ENCODE assay signal across 10 cellular contexts in genomic region chr13:106796280-106797047, GRCh38.
A peak's percentile ranks its signal among the peaks of the same experiment; 100 is the strongest.
DNase-seq lines count a peak whose midpoint lies in the region; ATAC-seq, FAIRE-seq and TF ChIP-seq lines count a peak whose summit lies in the region.
"Had no signal": no experiment of that assay in that cellular context is flagged by ENCODE, and none has a peak within 500 bp of the region (broad histone marks: within the 10 kb centered on the region; RNA-seq: fewer than 3 reads in every experiment).

No MANE protein-coding gene starts in this region.

- 32 to 39% methylated on average over 16 of the region's 16 CpGs for WGBS in lower leg skin, 2 donors

- intact Hi-C loops in lower leg skin (cut with DNase I; ENCODE audit: low total_unique reads) = no loop called here

- TF ChIP-seq CTCF in GM12865 (IDR thresholded peaks at IDR 0.05; ENCODE audit: insufficient read depth, low read depth, low read length, missing control alignments) (no peak), D721Med (IDR thresholded peaks at IDR 0.05; ENCODE audit: insufficient read depth, missing control alignments) (no peak), lower leg skin (IDR thresholded peaks at IDR 0.05) (no peak)

- H3K4me3 ChIP-seq in GM12865 (ENCODE audit: low read depth, low read length) (peak overlapping the region; percentile 5), lower leg skin (ENCODE audit: low read depth, poor library complexity, severe bottlenecking) (no peak overlapping the region)

- DNase-seq in GM12865 (ENCODE audit: low read depth) (no peak), naive B cell (peak; percentile 5), D721Med (ENCODE audit: insufficient read length, low spot score) (no peak), lower leg skin (ENCODE audit: low spot score in 2 of 2) (no peak)
- DNase-seq in activated naive CD8-positive, alpha-beta T cell treated with anti-CD3 and anti-CD28 coated beads for 36 hours = no peak
- DNase-seq: activated CD8-positive, alpha-beta memory T cell treated with anti-CD3 and anti-CD28 coated beads, Interleukin-2, amount 50 U/mL, for 48 hours had no signal

- TF ChIP-seq POLR2A in lower leg skin (IDR thresholded peaks at IDR 0.05) = no peak

- ATAC-seq in HG02852 (IDR thresholded peaks at IDR 0.05; ENCODE audit: unreplicated experiment) (peak; percentile 59), naive B cell (ENCODE audit: low read depth in 2 of 2) (peak in 1 of 2 donors; percentile 64), GM21717 (IDR thresholded peaks at IDR 0.05; ENCODE audit: unreplicated experiment) (no peak), GM18502 (IDR thresholded peaks at IDR 0.05; ENCODE audit: poor library complexity, unreplicated experiment) (no peak)

- peak overlapping the region; percentile 56 for H3K4me3 Mint-ChIP-seq in activated naive CD8-positive, alpha-beta T cell treated with anti-CD3 and anti-CD28 coated beads for 36 hours
- peak overlapping the region; percentile 55 to 84 (median 76) for H3K4me3 Mint-ChIP-seq in naive B cell

- peaks cover 12% of the 10 kb centered on the region for H3K27me3 Mint-ChIP-seq in activated naive CD8-positive, alpha-beta T cell treated with anti-CD3 and anti-CD28 coated beads for 36 hours
- H3K27me3 Mint-ChIP-seq in naive B cell = peaks cover 0 to 10% (median 0%) of the 10 kb centered on the region in 3 donors

- no peak overlapping the region for H3K27ac Mint-ChIP-seq in activated naive CD8-positive, alpha-beta T cell treated with anti-CD3 and anti-CD28 coated beads for 36 hours
- H3K27ac Mint-ChIP-seq in naive B cell = peak overlapping the region in 4 of 6 donors; percentile 3 to 85 (median 72)

- no peaks in the 10 kb centered on the region for H3K36me3 Mint-ChIP-seq in activated naive CD8-positive, alpha-beta T cell treated with anti-CD3 and anti-CD28 coated beads for 36 hours
- H3K36me3 Mint-ChIP-seq in naive B cell = no peaks in the 10 kb centered on the region

- no peak for FAIRE-seq in D721Med (lab: Jason Lieb, UNC)
- FAIRE-seq: keratinocyte had no signal

- H3K4me1 Mint-ChIP-seq in activated naive CD8-positive, alpha-beta T cell treated with anti-CD3 and anti-CD28 coated beads for 36 hours = peaks cover 5% of the 10 kb centered on the region
- H3K4me1 Mint-ChIP-seq in naive B cell = peaks cover 0 to 12% (median 10%) of the 10 kb centered on the region in 3 donors

- H3K9me3 Mint-ChIP-seq in activated naive CD8-positive, alpha-beta T cell treated with anti-CD3 and anti-CD28 coated beads for 36 hours = no peaks in the 10 kb centered on the region
- H3K9me3 Mint-ChIP-seq in naive B cell = no peaks in the 10 kb centered on the region
